6 cellular contexts compared by ENCODE assay signal in genomic region chr2:209300766-209301165, GRCh38.
A peak's percentile ranks its signal among the peaks of the same experiment; 100 is the strongest.
DNase-seq lines count a peak whose midpoint lies in the region; TF ChIP-seq lines count a peak whose summit lies in the region.
"Not testable (repeated sequence)": the region's sequence is repeated elsewhere in the genome, so short reads cannot be mapped to it uniquely, and the experiment has no call there.

No MANE protein-coding gene starts in this region.

- peaks cover 22% of the 10 kb centered on the region for H3K4me1 Mint-ChIP-seq in endodermal cell

- H3K27ac Mint-ChIP-seq in endodermal cell = peak overlapping the region; percentile 28

- 16% methylated on average over 9 of the region's 9 CpGs for WGBS in HUES64
- WGBS in endodermal cell (ENCODE audit: insufficient coverage in 1 of 2, insufficient read length in 1 of 2), 2 experiments = 27 to 49% methylated on average over 2 to 8 of the region's 9 CpGs
- WGBS in iPS DF 6.9 (ENCODE audit: insufficient coverage, insufficient read length) = no CpG with 5 or more reads among the region's 9 CpGs

- H3K9me3 ChIP-seq in HUES64 (ENCODE audit: insufficient read depth, low read depth, low read length); endodermal cell (ENCODE audit: control insufficient read depth, low read length); iPS DF 6.9 (ENCODE audit: control insufficient read depth, insufficient read depth, low read length); iPS-18c (ENCODE audit: control insufficient read depth, insufficient read depth, low read length): not testable (repeated sequence)

- H3K27ac ChIP-seq in HUES64 (ENCODE audit: low read depth, low read length) = peak overlapping the region; percentile 65; the same call in 1 of the 2 replicates
- H3K27ac ChIP-seq in endodermal cell (ENCODE audit: low read depth, low read length); iPS DF 6.9 (ENCODE audit: low read length): not testable (repeated sequence)

- not testable (repeated sequence) for H3K27me3 ChIP-seq in H7 (ENCODE audit: control insufficient read depth, insufficient read depth, low read length); HUES64 (ENCODE audit: insufficient read depth, low read length); iPS DF 6.9 (ENCODE audit: control insufficient read depth, insufficient read depth, low read length)
- peaks cover 10% of the 10 kb centered on the region for H3K27me3 ChIP-seq in endodermal cell (ENCODE audit: control insufficient read depth, insufficient read depth, low read length, poor library complexity, severe bottlenecking)

- H3K9ac ChIP-seq in HUES64 (ENCODE audit: low read depth, low read length) = peak overlapping the region; percentile 86
- H3K9ac ChIP-seq in endodermal cell (ENCODE audit: extremely low read depth, low read length, poor library complexity, severe bottlenecking) = not testable (repeated sequence)

- H3K4me3 ChIP-seq in H7 (ENCODE audit: insufficient read depth, low read depth, low read length) (peak overlapping the region; percentile 58), HUES64 (ENCODE audit: low read length) (peak overlapping the region; percentile 68), iPS DF 6.9 (ENCODE audit: low read length) (peak overlapping the region; percentile 78; the same call in 1 of the 2 replicates), iPS-18c (ENCODE audit: insufficient read depth, low read depth, low read length) (peak overlapping the region; percentile 49)
- not testable (repeated sequence) for H3K4me3 ChIP-seq in endodermal cell (ENCODE audit: low read length)

- peaks cover 38% of the 10 kb centered on the region for H3K4me1 ChIP-seq in HUES64 (ENCODE audit: insufficient read depth, low read length)
- not testable (repeated sequence) for H3K4me1 ChIP-seq in endodermal cell (ENCODE audit: control insufficient read depth, insufficient read depth, low read length); iPS DF 6.9 (ENCODE audit: control insufficient read depth, insufficient read depth, low read length)

- peaks cover 13% of the 10 kb centered on the region for H3K9me3 Mint-ChIP-seq in endodermal cell

- H3K36me3 ChIP-seq in H7 (replicated peaks; ENCODE audit: control insufficient read depth, insufficient read depth, low read length) = peaks cover 10% of the 10 kb centered on the region
- peaks cover 28% of the 10 kb centered on the region for H3K36me3 ChIP-seq in HUES64 (ENCODE audit: insufficient read depth, low read length)
- not testable (repeated sequence) for H3K36me3 ChIP-seq in endodermal cell (ENCODE audit: control insufficient read depth, insufficient read depth, low read length); iPS DF 6.9 (ENCODE audit: control insufficient read depth, insufficient read depth, low read length)

- not testable (repeated sequence) for TF ChIP-seq CTCF in endodermal cell (conservative IDR thresholded peaks at IDR 0.05)

- not testable (repeated sequence) for H3K36me3 Mint-ChIP-seq in endodermal cell (ENCODE audit: low read depth)

- not testable (repeated sequence) for DNase-seq in H7; endodermal cell; iPS DF 6.9 (ENCODE audit: low read depth, low spot score)
- DNase-seq in NCI-H82 treated with DMSO at 0.1 percent for 48 hours (lab: John Stamatoyannopoulos, UW; ENCODE audit: unreplicated experiment) = peak; percentile 69

- peak overlapping the region; percentile 63 for H3K4me3 Mint-ChIP-seq in endodermal cell

- H3K27me3 Mint-ChIP-seq in endodermal cell (ENCODE audit: insufficient read depth) = not testable (repeated sequence)
